In the genomic region with DNA sequence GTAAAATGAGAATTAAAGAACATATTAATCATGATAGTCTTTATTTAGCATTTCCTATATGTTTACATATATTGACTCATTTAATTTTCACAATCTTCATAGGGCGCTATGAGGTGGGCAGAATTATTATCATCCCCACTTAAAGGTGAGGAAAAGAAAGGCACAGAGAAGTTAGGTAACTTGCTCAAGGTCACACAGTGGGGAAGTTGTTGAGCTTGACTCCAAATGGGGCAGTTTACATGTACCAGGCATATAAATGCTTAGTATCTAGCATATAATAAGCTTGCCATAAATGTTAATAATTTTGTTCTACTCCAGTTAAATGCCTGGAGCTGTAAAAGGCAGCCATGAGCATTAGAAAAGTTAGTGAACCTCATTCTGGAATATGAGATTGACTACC, we compare ENCODE assay signal across 8 cellular contexts. TPM values are rescaled to one million over a fixed set of nuclear protein-coding genes. Genes with fewer than 3 reads are reported as not detected.
DNase-seq lines count a peak whose midpoint lies in the region; ATAC-seq, FAIRE-seq and TF ChIP-seq lines count a peak whose summit lies in the region.
"Had no signal": no experiment of that assay in that cellular context is flagged by ENCODE, and none has a peak within 500 bp of the region (broad histone marks: within the 10 kb centered on the region; RNA-seq: fewer than 3 reads in every experiment).

No MANE protein-coding gene starts in this region.

- no peaks in the 10 kb centered on the region for H3K36me3 ChIP-seq in GM23248 (ENCODE audit: low read depth)
- H3K36me3 ChIP-seq in Panc1 (ENCODE audit: control insufficient read depth, insufficient read depth, low read length): peaks cover 5% of the 10 kb centered on the region; the same call in 1 of the 2 replicates
- H3K36me3 ChIP-seq in endothelial cell of umbilical vein (ENCODE audit: control insufficient read depth in 2 of 2, extremely low read depth in 1 of 2, insufficient read depth in 2 of 2, low read length in 2 of 2): no peaks in the 10 kb centered on the region
- peaks cover 0 to 9% of the 10 kb centered on the region in 2 donors for H3K36me3 ChIP-seq in psoas muscle (ENCODE audit: insufficient read depth in 1 of 2, low read depth in 1 of 2)

- TF ChIP-seq CTCF in Panc1 (IDR thresholded peaks at IDR 0.05): no peak
- no peak for TF ChIP-seq CTCF in endothelial cell of umbilical vein (IDR thresholded peaks at IDR 0.05; ENCODE audit: extremely low read depth in 1 of 2, insufficient read depth in 1 of 2, low read depth in 1 of 2, low read length in 2 of 2)
- TF ChIP-seq CTCF in psoas muscle (IDR thresholded peaks at IDR 0.05): no peak

- in situ Hi-C loops in GM23248 (cut with MboI): loop anchor here (10.0 kb wide), 1 partner anchor 85 kb away; no protein-coding TSS in a partner anchor
- in situ Hi-C loops in Panc1 (cut with HindIII; ENCODE audit: low pct_unique_long_range_greater_than_20kb, low sequenced_read_pairs): no loop called here

- dilution Hi-C loops in endothelial cell of umbilical vein (cut with MboI; ENCODE audit: extremely low pct_ligation_motif_present, low sequenced_read_pairs): no loop called here

- no peak for TF ChIP-seq POLR2A in endothelial cell of umbilical vein (IDR thresholded peaks at IDR 0.05; ENCODE audit: low read depth, low read length)

- H3K9ac ChIP-seq in GM23248 (peak overlapping the region; percentile 97), endothelial cell of umbilical vein (replicated peaks; ENCODE audit: extremely low read depth, insufficient read depth, low read length) (peak overlapping the region; percentile 92)

- H3K4me2 ChIP-seq in GM23248 (ENCODE audit: unreplicated experiment) (peak overlapping the region; percentile 82), endothelial cell of umbilical vein (ENCODE audit: insufficient read depth, low read length) (peak overlapping the region; percentile 92)

- H3K4me1 ChIP-seq in GM23248 (ENCODE audit: insufficient read depth) (peaks cover 42% of the 10 kb centered on the region), Panc1 (ENCODE audit: control insufficient read depth, insufficient read depth, low read length) (peaks cover 25% of the 10 kb centered on the region), endothelial cell of umbilical vein (ENCODE audit: control insufficient read depth, extremely low read depth, insufficient read depth, low read length) (peaks cover 20% of the 10 kb centered on the region), psoas muscle (peaks cover 7% of the 10 kb centered on the region)

- H3K9me3 ChIP-seq in GM23248 (ENCODE audit: low read depth): no peaks in the 10 kb centered on the region
- no peaks in the 10 kb centered on the region for H3K9me3 ChIP-seq in Panc1 (ENCODE audit: control insufficient read depth, insufficient read depth, low read depth, low read length)
- H3K9me3 ChIP-seq in endothelial cell of umbilical vein (replicated peaks; ENCODE audit: control insufficient read depth, insufficient read depth, low read length): no peaks in the 10 kb centered on the region
- no peaks in the 10 kb centered on the region for H3K9me3 ChIP-seq in psoas muscle

- intact Hi-C loops in Panc1 (cut with micrococcal nuclease; ENCODE audit: unreplicated experiment): no loop called here
- intact Hi-C loops in endothelial cell of umbilical vein (cut with micrococcal nuclease): no loop called here
- intact Hi-C loops in psoas muscle (cut with DNase I): no loop called here

- ATAC-seq in Panc1 (no peak), psoas muscle (no peak), HG03442 (IDR thresholded peaks at IDR 0.05; ENCODE audit: unreplicated experiment) (no peak)
- ATAC-seq: left cardiac atrium had no signal

- H3K79me2 ChIP-seq in GM23248 (ENCODE audit: insufficient read depth) (peaks cover 77% of the 10 kb centered on the region), endothelial cell of umbilical vein (ENCODE audit: control insufficient read depth, insufficient read depth, low read length) (peaks cover 45% of the 10 kb centered on the region)

- CTCF ChIA-PET in Panc1 (lab: Charles Lee) (no interaction called here), endothelial cell of umbilical vein (lab: Charles Lee) (interaction anchor here (0.9 to 1.1 kb wide), 2 partner anchors 43 to 151 kb away, joined by 4 read pairs; a partner anchor contains a TSS)

- H3K4me3 ChIP-seq in GM23248 (peak overlapping the region; percentile 92), Panc1 (ENCODE audit: low read depth in 2 of 2, low read length in 2 of 2) (peak overlapping the region; percentile 85 to 95), endothelial cell of umbilical vein (replicated peaks in 1 of 3; ENCODE audit: insufficient read depth in 1 of 3, low read depth in 1 of 3, low read length in 3 of 3) (peak overlapping the region in 1 of 3 experiments; percentile 92), psoas muscle (peak overlapping the region; percentile 65)

- BruUV-seq in Panc1 (replicated peaks; lab: Mats Ljungman, UMichigan): no TSS peak
- no TSS peak for BruUV-seq in endothelial cell of umbilical vein (replicated peaks; lab: Mats Ljungman, UMichigan)

- WGBS in GM23248 (ENCODE audit: low coverage in 1 of 2, low lambda C conversion rate in 2 of 2, missing lambda C conversion rate in 2 of 2), 2 experiments: 100% methylated on average over 1 of the region's 1 CpG
- 61 to 100% (median 100%) methylated on average over 1 of the region's 1 CpG for WGBS in psoas muscle, 3 donors

- H4K20me1 ChIP-seq in GM23248 (ENCODE audit: insufficient read depth) (no peaks in the 10 kb centered on the region), endothelial cell of umbilical vein (replicated peaks; ENCODE audit: control insufficient read depth, extremely low read depth, insufficient read depth, low read length) (no peaks in the 10 kb centered on the region)

- H3K27me3 ChIP-seq in GM23248 (replicated peaks; ENCODE audit: insufficient read depth) (no peaks in the 10 kb centered on the region), Panc1 (ENCODE audit: control insufficient read depth, insufficient read depth, low read length) (no peaks in the 10 kb centered on the region), endothelial cell of umbilical vein (ENCODE audit: control insufficient read depth in 2 of 2, insufficient read depth in 2 of 2, low read length in 2 of 2) (no peaks in the 10 kb centered on the region), psoas muscle (ENCODE audit: insufficient read depth in 3 of 3, low read length in 2 of 3) (no peaks in the 10 kb centered on the region)

- DNase-seq in GM23248 (no peak), Panc1 (ENCODE audit: low read depth, low spot score) (no peak), endothelial cell of umbilical vein (ENCODE audit: low read depth, low spot score) (no peak), psoas muscle (no peak), GF-D8 (lab: John Stamatoyannopoulos, UW) (no peak), cortex of kidney (lab: John Stamatoyannopoulos, UW) (no peak)
- DNase-seq: left cardiac atrium had no signal

- H3K9me1 ChIP-seq in endothelial cell of umbilical vein (replicated peaks; ENCODE audit: control insufficient read depth, extremely low read depth, insufficient read depth, low read length): no peaks in the 10 kb centered on the region

- peak overlapping the region; percentile 76; the same call in 1 of the 2 replicates for H3K27ac ChIP-seq in GM23248
- H3K27ac ChIP-seq in Panc1 (ENCODE audit: low read length): peak overlapping the region; percentile 98
- H3K27ac ChIP-seq in endothelial cell of umbilical vein (ENCODE audit: insufficient read depth, low read depth, low read length): no peak overlapping the region
- no peak overlapping the region for H3K27ac ChIP-seq in psoas muscle

- no peak for FAIRE-seq in endothelial cell of umbilical vein (lab: Jason Lieb, UNC)

- no peaks in the 10 kb centered on the region for H3K9me2 ChIP-seq in GM23248 (ENCODE audit: insufficient read depth)

- POLR2A ChIA-PET in Panc1 (lab: Charles Lee) (no interaction called here), endothelial cell of umbilical vein (lab: Charles Lee) (no interaction called here)

- H3F3A ChIP-seq in GM23248 (ENCODE audit: insufficient read depth): peaks cover 26% of the 10 kb centered on the region; the same call in 1 of the 2 replicates

- H2AFZ ChIP-seq in GM23248 (peak overlapping the region; percentile 93; the same call in 1 of the 2 replicates), endothelial cell of umbilical vein (ENCODE audit: low read depth, low read length) (no peak overlapping the region)

RNA-seq across cellular contexts. Expression of a gene that starts 1.5 kb away (rescaled TPM):
- total RNA-seq in GM23248 (2014; rRNA removed; shearing (Covaris generic)): 11.8 and 19.7 TPM in 2 replicates
- polyA plus RNA-seq in GM23248 (2016; fragmentation: Nextera tagmentation; extraction: Ambion mirVana): 20.1 and 20.2 TPM in 2 replicates
- total RNA-seq in Panc1 (2021; ENCODE audit: unreplicated experiment): 13.0 TPM
- polyA plus RNA-seq in Panc1 (2012; ENCODE audit: insufficient read length): 9.4 TPM
- total RNA-seq in endothelial cell of umbilical vein: 3.2 and 4.3 TPM in 2 replicates
- polyA plus RNA-seq in endothelial cell of umbilical vein: 6.7 and 8.2 TPM in 2 replicates
- 9.2 and 10.7 TPM in 2 replicates for polyA plus RNA-seq in endothelial cell of umbilical vein (2011; cell fraction: cytosol; rRNA removed)
- polyA plus RNA-seq in endothelial cell of umbilical vein (2011; cell fraction: nucleus; rRNA removed): 5.9 and 7.1 TPM in 2 replicates
- polyA plus RNA-seq in endothelial cell of umbilical vein (2012): 4.0 and 5.1 TPM in 2 replicates
- polyA minus RNA-seq in endothelial cell of umbilical vein: 0.87 and 1.7 TPM in 2 replicates
- polyA minus RNA-seq in endothelial cell of umbilical vein (2011; cell fraction: cytosol; rRNA and poly(A)+ RNA removed): 1.6 TPM
- polyA minus RNA-seq in endothelial cell of umbilical vein (2011; cell fraction: nucleus; rRNA and poly(A)+ RNA removed): 0.67 and 0.91 TPM in 2 replicates
- total RNA-seq in psoas muscle: 10 to 100 TPM in 2 of 4 donors, 1 to 10 TPM in 2; 6.2 to 13.0 (median 10.8) TPM
- polyA plus RNA-seq in psoas muscle: 10 to 100 TPM; 12.5 to 23.9 (median 19.2) TPM

RNA-seq across cellular contexts. Expression of a gene that starts 1.5 kb away (rescaled TPM):
- total RNA-seq in GM23248 (2014; rRNA removed; shearing (Covaris generic)): 1.8 and 6.3 TPM in 2 replicates
- 23.5 and 25.8 TPM in 2 replicates for polyA plus RNA-seq in GM23248 (2016; fragmentation: Nextera tagmentation; extraction: Ambion mirVana)
- total RNA-seq in Panc1 (2021; ENCODE audit: unreplicated experiment): 49.5 TPM
- polyA plus RNA-seq in Panc1 (2012; ENCODE audit: insufficient read length): 19.9 TPM
- total RNA-seq in endothelial cell of umbilical vein: 15.8 and 15.9 TPM in 2 replicates
- polyA plus RNA-seq in endothelial cell of umbilical vein: 1.8 and 3.1 TPM in 2 replicates
- polyA plus RNA-seq in endothelial cell of umbilical vein (2011; cell fraction: cytosol; rRNA removed): 0.85 and 1.9 TPM in 2 replicates
- polyA plus RNA-seq in endothelial cell of umbilical vein (2011; cell fraction: nucleus; rRNA removed): 11.1 and 13.4 TPM in 2 replicates
- 15.3 and 24.6 TPM in 2 replicates for polyA plus RNA-seq in endothelial cell of umbilical vein (2012)
- polyA minus RNA-seq in endothelial cell of umbilical vein: 1.5 and 2.2 TPM in 2 replicates
- polyA minus RNA-seq in endothelial cell of umbilical vein (2011; cell fraction: cytosol; rRNA and poly(A)+ RNA removed): 10.4 TPM
- polyA minus RNA-seq in endothelial cell of umbilical vein (2011; cell fraction: nucleus; rRNA and poly(A)+ RNA removed): 3.1 and 5.4 TPM in 2 replicates
- 10 to 100 TPM; 10.5 to 22.9 (median 18.0) TPM for total RNA-seq in psoas muscle
- 1 to 10 TPM; 2.3 to 6.2 (median 6.0) TPM for polyA plus RNA-seq in psoas muscle

RNA-seq across cellular contexts. Expression of a gene that starts 1.9 kb away (rescaled TPM):
- 8.1 and 10.4 TPM in 2 replicates for total RNA-seq in GM23248 (2014; rRNA removed; shearing (Covaris generic))
- polyA plus RNA-seq in GM23248 (2016; fragmentation: Nextera tagmentation; extraction: Ambion mirVana) (27.1 and 27.7 TPM in 2 replicates), endothelial cell of umbilical vein (9.7 and 12.4 TPM in 2 replicates), psoas muscle (10 to 100 TPM in 1 of 3 donors, 1 to 10 TPM in 2; 7.3 to 18.2 (median 8.4) TPM)
- total RNA-seq in Panc1 (2021; ENCODE audit: unreplicated experiment) (37.4 TPM), endothelial cell of umbilical vein (23.9 and 25.5 TPM in 2 replicates), psoas muscle (10 to 100 TPM; 12.9 to 16.8 (median 15.2) TPM)
- polyA plus RNA-seq in Panc1 (2012; ENCODE audit: insufficient read length): 25.0 TPM
- polyA plus RNA-seq in endothelial cell of umbilical vein (2011; cell fraction: cytosol; rRNA removed): 14.9 and 15.6 TPM in 2 replicates
- polyA plus RNA-seq in endothelial cell of umbilical vein (2011; cell fraction: nucleus; rRNA removed): 8.1 and 12.5 TPM in 2 replicates
- 20.6 and 29.2 TPM in 2 replicates for polyA plus RNA-seq in endothelial cell of umbilical vein (2012)
- polyA minus RNA-seq in endothelial cell of umbilical vein: 20.7 and 28.9 TPM in 2 replicates
- polyA minus RNA-seq in endothelial cell of umbilical vein (2011; cell fraction: cytosol; rRNA and poly(A)+ RNA removed): 30.3 TPM
- 12.2 and 12.6 TPM in 2 replicates for polyA minus RNA-seq in endothelial cell of umbilical vein (2011; cell fraction: nucleus; rRNA and poly(A)+ RNA removed)

RNA-seq across cellular contexts. Expression of a gene that starts 42.8 kb away (rescaled TPM):
- 35.2 and 41.0 TPM in 2 replicates for total RNA-seq in GM23248 (2014; rRNA removed; shearing (Covaris generic))
- polyA plus RNA-seq in GM23248 (2016; fragmentation: Nextera tagmentation; extraction: Ambion mirVana) (84.9 and 86.9 TPM in 2 replicates), endothelial cell of umbilical vein (65.6 and 80.8 TPM in 2 replicates), psoas muscle (100 to 1,000 TPM; 386 to 441 (median 416) TPM)
- total RNA-seq in Panc1 (2021; ENCODE audit: unreplicated experiment) (68.8 TPM), endothelial cell of umbilical vein (53.3 TPM in 2 replicates), psoas muscle (100 to 1,000 TPM; 258 to 318 (median 275) TPM)
- 42.6 TPM for polyA plus RNA-seq in Panc1 (2012; ENCODE audit: insufficient read length)
- polyA plus RNA-seq in endothelial cell of umbilical vein (2011; cell fraction: cytosol; rRNA removed): 71.1 and 87.6 TPM in 2 replicates
- polyA plus RNA-seq in endothelial cell of umbilical vein (2011; cell fraction: nucleus; rRNA removed): 34.6 and 36.1 TPM in 2 replicates
- 68.5 and 75.6 TPM in 2 replicates for polyA plus RNA-seq in endothelial cell of umbilical vein (2012)
- polyA minus RNA-seq in endothelial cell of umbilical vein: 28.9 and 47.9 TPM in 2 replicates
- polyA minus RNA-seq in endothelial cell of umbilical vein (2011; cell fraction: cytosol; rRNA and poly(A)+ RNA removed): 23.7 TPM
- 17.1 and 21.3 TPM in 2 replicates for polyA minus RNA-seq in endothelial cell of umbilical vein (2011; cell fraction: nucleus; rRNA and poly(A)+ RNA removed)

RNA-seq across cellular contexts. Expression of a gene that starts 46.9 kb away (rescaled TPM):
- 1.6 and 4.1 TPM in 2 replicates for total RNA-seq in GM23248 (2014; rRNA removed; shearing (Covaris generic))
- polyA plus RNA-seq in GM23248 (2016; fragmentation: Nextera tagmentation; extraction: Ambion mirVana) (5.5 and 6.9 TPM in 2 replicates), endothelial cell of umbilical vein (0.53 and 0.62 TPM in 2 replicates), psoas muscle (10 to 100 TPM; 14.1 to 17.6 (median 15.8) TPM)
- total RNA-seq in Panc1 (2021; ENCODE audit: unreplicated experiment) (12.4 TPM), endothelial cell of umbilical vein (0.67 and 1.1 TPM in 2 replicates), psoas muscle (10 to 100 TPM; 13.5 to 31.7 (median 22.1) TPM)
- 11.2 TPM for polyA plus RNA-seq in Panc1 (2012; ENCODE audit: insufficient read length)
- polyA plus RNA-seq in endothelial cell of umbilical vein (2011; cell fraction: cytosol; rRNA removed): 0.56 and 0.80 TPM in 2 replicates
- 0.36 and 0.55 TPM in 2 replicates for polyA plus RNA-seq in endothelial cell of umbilical vein (2011; cell fraction: nucleus; rRNA removed)
- 0.40 and 0.79 TPM in 2 replicates for polyA plus RNA-seq in endothelial cell of umbilical vein (2012)
- 1.0 and 1.2 TPM in 2 replicates for polyA minus RNA-seq in endothelial cell of umbilical vein
- polyA minus RNA-seq in endothelial cell of umbilical vein (2011; cell fraction: cytosol; rRNA and poly(A)+ RNA removed): 1.4 TPM
- 0.72 and 1.5 TPM in 2 replicates for polyA minus RNA-seq in endothelial cell of umbilical vein (2011; cell fraction: nucleus; rRNA and poly(A)+ RNA removed)

Comparison
In these comparisons a context has a peak if more than half of its experiments do, and no peak if none do; other contexts are left out.
1. H3K27ac ChIP-seq: peak in GM23248 (single experiment) and Panc1 (single experiment); none in endothelial cell of umbilical vein (single experiment) and psoas muscle (single experiment).